10 cellular contexts compared by ENCODE assay signal in the genomic region with DNA sequence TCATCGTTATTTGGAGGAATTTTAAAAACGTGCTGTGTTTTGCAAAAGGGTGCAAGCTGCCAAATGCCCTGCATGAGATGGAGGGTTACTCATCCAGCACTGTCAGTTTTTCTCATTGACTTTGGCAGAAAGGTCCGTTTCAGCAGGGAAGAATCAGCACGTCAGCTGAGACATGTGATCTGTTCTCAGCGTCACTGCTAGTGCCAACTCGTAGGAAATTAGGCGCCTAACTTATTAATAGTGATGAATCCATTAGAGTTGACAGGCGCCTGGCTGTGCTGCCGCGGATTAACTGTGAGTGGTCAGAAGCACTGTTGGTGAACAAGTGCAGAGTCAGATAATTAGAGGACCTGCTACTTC.
DNase-seq lines count a peak whose midpoint lies in the region; ATAC-seq and TF ChIP-seq lines count a peak whose summit lies in the region.
"Had no signal": no experiment of that assay in that cellular context is flagged by ENCODE, and none has a peak within 500 bp of the region (broad histone marks: within the 10 kb centered on the region; RNA-seq: fewer than 3 reads in every experiment).

No MANE protein-coding gene starts in this region.

- TF ChIP-seq CTCF in foreskin keratinocyte (conservative IDR thresholded peaks at IDR 0.05): peak; percentile 2

- peak; percentile 29 for DNase-seq in ELR (ENCODE audit: low read depth)
- DNase-seq in SK-MEL-5 (ENCODE audit: low read depth, low spot score): peak; percentile 98
- peak; percentile 77 to 87 for DNase-seq in foreskin keratinocyte
- peak; percentile 91 for DNase-seq in renal cortical epithelial cell (ENCODE audit: low read depth)
- DNase-seq in stimulated activated naive CD8-positive, alpha-beta T cell treated with anti-CD3 and anti-CD28 coated beads, Interleukin-15, Interleukin-2, amounts not matched to agents 100 U/mL and 50 U/mL, for 24 hours: no peak
- DNase-seq in activated T-cell treated with anti-CD3 and anti-CD28 coated beads, Interleukin-2, amount 50 U/mL, for 48 hours: no peak
- DNase-seq: GDM1 had no signal

- H3K4me1 ChIP-seq in foreskin keratinocyte: peaks cover 8% of the 10 kb centered on the region

- peak overlapping the region; percentile 46 for H3K27ac ChIP-seq in foreskin keratinocyte

- H3K27me3 ChIP-seq in foreskin keratinocyte: no peaks in the 10 kb centered on the region

- in situ Hi-C loops in SK-MEL-5 (cut with HindIII; ENCODE audit: low pct_unique_long_range_greater_than_20kb, low sequenced_read_pairs): no loop called here

- ATAC-seq in foreskin keratinocyte (peak; percentile 73), HG03439 (IDR thresholded peaks at IDR 0.05; ENCODE audit: unreplicated experiment) (no peak), GM21447 (IDR thresholded peaks at IDR 0.05; ENCODE audit: unreplicated experiment) (no peak)
- no peak for ATAC-seq in stimulated activated naive CD8-positive, alpha-beta T cell treated with anti-CD3 and anti-CD28 coated beads, Interleukin-15, Interleukin-2, amounts not matched to agents 100 U/mL and 50 U/mL, for 24 hours
- ATAC-seq: stimulated activated memory B cell treated with anti-CD40 and anti-IgM and Interleukin-4, amounts not matched to agents 10 μg/mL and 1 μg/mL and 100 μg/mL, for 72 hours had no signal

Comparison
In these comparisons a context has a peak if more than half of its experiments do, and no peak if none do; other contexts are left out.
1. DNase-seq: peak in ELR (single experiment), SK-MEL-5 (single experiment), foreskin keratinocyte (2 of 2) and renal cortical epithelial cell (single experiment); none in stimulated activated naive CD8-positive, alpha-beta T cell treated with anti-CD3 and anti-CD28 coated beads, Interleukin-15, Interleukin-2, amounts not matched to agents 100 U/mL and 50 U/mL, for 24 hours (single experiment) and activated T-cell treated with anti-CD3 and anti-CD28 coated beads, Interleukin-2, amount 50 U/mL, for 48 hours (0 of 2).